In the genomic region with DNA sequence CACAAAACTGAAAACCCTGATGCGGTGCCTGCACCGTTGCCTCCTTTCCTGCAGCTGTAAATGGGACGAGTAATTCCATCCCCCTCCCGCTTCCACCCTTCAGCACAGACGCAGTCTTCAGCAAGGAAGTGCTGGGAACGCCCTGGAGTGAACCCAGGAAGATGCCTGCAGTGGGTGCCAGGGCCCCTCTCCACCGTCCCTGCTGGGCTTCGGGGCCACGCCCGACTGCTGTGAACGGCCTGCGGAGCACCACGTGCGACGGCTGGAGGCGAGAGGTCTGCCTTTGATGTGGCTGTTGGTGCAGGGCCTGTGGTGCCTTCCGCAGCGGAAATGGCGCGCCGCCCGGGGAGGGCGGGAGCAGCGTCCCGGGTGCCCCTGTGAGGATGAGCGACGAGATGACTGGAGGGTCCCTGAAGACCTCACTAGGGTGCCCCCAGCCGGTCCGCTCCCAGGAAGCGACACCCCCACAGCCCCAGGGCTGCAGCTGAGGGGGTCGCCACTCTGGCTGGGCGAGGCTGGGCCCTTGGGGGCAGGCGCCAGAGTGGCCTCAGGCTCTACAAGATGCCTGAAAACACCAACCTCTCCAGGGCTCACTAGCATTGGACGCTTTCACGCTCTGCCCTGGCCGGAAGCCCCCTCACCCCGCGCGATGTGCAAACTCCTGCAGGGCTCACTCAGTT, we compare ENCODE assay signal across 8 cellular contexts. TPM values are rescaled to one million over a fixed set of nuclear protein-coding genes. Genes with fewer than 3 reads are reported as not detected.
A peak's percentile ranks its signal among the peaks of the same experiment; 100 is the strongest.
DNase-seq lines count a peak whose midpoint lies in the region; ATAC-seq and TF ChIP-seq lines count a peak whose summit lies in the region.

No MANE protein-coding gene starts in this region.

- TF ChIP-seq POLR2A in GM10847 (IDR thresholded peaks at IDR 0.05; ENCODE audit: extremely low read depth, insufficient read length): peak; percentile 42
- no peak for TF ChIP-seq POLR2A in body of pancreas (IDR thresholded peaks at IDR 0.05)

- no peak for TF ChIP-seq CTCF in body of pancreas (IDR thresholded peaks at IDR 0.05)

- peak; percentile 60 for DNase-seq in NCI-H1105 treated with DMSO at 0.1 percent for 48 hours (lab: John Stamatoyannopoulos, UW)
- peak; percentile 89 for DNase-seq in UCSD-AML1 (lab: John Stamatoyannopoulos, UW; ENCODE audit: unreplicated experiment)
- peak; percentile 38 to 67 (median 61) for DNase-seq in body of pancreas
- peak; percentile 60 for DNase-seq in iPS-NIHi7 (ENCODE audit: extremely low spot score)
- peak; percentile 21 to 36 for DNase-seq in stimulated activated CD4-positive, alpha-beta T cell treated with anti-CD3 and anti-CD28 coated beads, Interleukin-1b, Interleukin-23, amount 100 ng/mL, for 1 hour (ENCODE audit: low read depth in 2 of 2)

- intact Hi-C loops in body of pancreas (cut with DNase I): no loop called here

- WGBS in body of pancreas, 2 donors: 3 to 6% methylated on average over 2 to 39 of the region's 39 CpGs

- no peak overlapping the region for H3K4me3 ChIP-seq in body of pancreas

- peak; percentile 60 for ATAC-seq in HG02571 (IDR thresholded peaks at IDR 0.05; ENCODE audit: unreplicated experiment)
- peak; percentile 45 for ATAC-seq in body of pancreas
- no peak for ATAC-seq in HG03520 (IDR thresholded peaks at IDR 0.05; ENCODE audit: unreplicated experiment)

- no peak overlapping the region for H3K27ac ChIP-seq in body of pancreas

- H3K4me1 ChIP-seq in body of pancreas: peaks cover 31% of the 10 kb centered on the region

- no peaks in the 10 kb centered on the region for H3K27me3 ChIP-seq in body of pancreas

- no peaks in the 10 kb centered on the region for H3K9me3 ChIP-seq in body of pancreas

- no peaks in the 10 kb centered on the region for H3K36me3 ChIP-seq in body of pancreas (replicated peaks in 1 of 2; ENCODE audit: insufficient read depth in 1 of 2, low read depth in 2 of 2)

RNA-seq across cellular contexts. Expression of a gene that starts 0.7 kb away (rescaled TPM):
- 1 to 10 TPM; 3.6 TPM for total RNA-seq in body of pancreas

RNA-seq across cellular contexts. Expression of a gene that starts 5.2 kb away (rescaled TPM):
- 1 to 10 TPM in 1 of 2 donors, not detected in 1; 2.9 TPM for total RNA-seq in body of pancreas

RNA-seq across cellular contexts. Expression of a gene that starts 30.6 kb away (rescaled TPM):
- total RNA-seq in body of pancreas: 10 to 100 TPM; 51.6 to 80.8 TPM

RNA-seq across cellular contexts. Expression of a gene that starts 44.5 kb away (rescaled TPM):
- 100 to 1,000 TPM in 1 of 2 donors, 10 to 100 TPM in 1; 74.2 to 258 TPM for total RNA-seq in body of pancreas

Comparison
In these comparisons a context has a peak if more than half of its experiments do, and no peak if none do; other contexts are left out.
1. DNase-seq: peak in every context shown above with its lines; median percentile 89 in UCSD-AML1; 61 in body of pancreas; 60 in NCI-H1105 treated with DMSO at 0.1 percent for 48 hours; 60 in iPS-NIHi7; 28 in stimulated activated CD4-positive, alpha-beta T cell treated with anti-CD3 and anti-CD28 coated beads, Interleukin-1b, Interleukin-23, amount 100 ng/mL, for 1 hour.